Comparison of ENCODE assay signal across 8 cellular contexts in the genomic region with DNA sequence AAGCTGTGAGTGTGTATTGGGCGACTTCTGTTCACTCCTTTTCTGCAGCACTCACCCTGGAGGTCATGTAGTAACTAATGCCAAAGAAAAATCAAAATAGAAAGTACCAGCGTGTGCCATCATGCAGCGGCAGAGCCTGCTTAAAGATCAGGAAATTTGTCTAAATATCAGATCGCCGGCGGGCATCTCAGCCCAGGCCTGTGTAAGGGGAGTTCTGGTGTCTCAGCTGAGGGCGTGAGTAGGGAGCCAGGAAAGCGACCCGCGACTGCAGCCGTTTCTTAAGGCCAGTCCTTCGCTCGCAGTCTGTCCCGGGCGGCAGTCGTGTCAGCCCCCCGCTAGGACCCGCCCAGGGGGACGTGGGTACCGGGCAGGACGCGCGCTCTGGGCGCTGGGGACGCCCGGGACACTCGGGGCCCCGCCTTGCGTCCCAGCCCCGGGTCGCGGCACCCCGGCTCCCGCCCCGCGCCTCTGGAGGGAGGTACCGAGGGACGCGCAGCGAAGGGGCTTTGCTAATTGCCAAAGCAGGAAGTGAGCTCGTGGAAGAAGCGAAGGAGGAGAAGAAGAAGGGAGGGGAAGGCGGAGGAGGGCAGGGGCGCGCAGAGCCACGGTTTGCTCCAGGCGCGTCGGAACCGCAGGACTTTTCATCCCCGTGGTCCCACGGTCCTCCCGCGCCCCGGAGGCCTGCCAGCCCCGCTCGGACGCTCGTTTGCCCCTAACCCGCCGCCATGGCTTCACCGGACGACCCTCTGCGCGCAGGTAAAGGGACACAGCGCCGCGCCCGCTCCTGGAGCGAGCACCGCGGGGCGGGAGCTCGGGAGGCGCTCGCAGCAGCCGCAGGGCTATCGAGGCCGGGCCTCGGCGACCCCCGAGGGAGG. TPM values are rescaled to one million over a fixed set of nuclear protein-coding genes. Genes with fewer than 3 reads are reported as not detected.
DNase-seq lines count a peak whose midpoint lies in the region; ATAC-seq, FAIRE-seq and TF ChIP-seq lines count a peak whose summit lies in the region.

No MANE protein-coding gene starts in this region.

- FAIRE-seq in GM18507 (lab: Jason Lieb, UNC): peak; percentile 44
- FAIRE-seq in astrocyte (lab: Jason Lieb, UNC): no peak

- peak overlapping the region; percentile 79 for H2AFZ ChIP-seq in SK-N-SH (ENCODE audit: low read depth)
- H2AFZ ChIP-seq in astrocyte (ENCODE audit: low read depth, low read length): peak overlapping the region; percentile 86

- H3K4me1 ChIP-seq in SK-N-SH (ENCODE audit: control insufficient read depth in 1 of 2, insufficient read depth in 2 of 2, low read depth in 1 of 2, low read length in 1 of 2): peaks cover 0 to 6% of the 10 kb centered on the region in 2 experiments; a peak in 2 of 4 replicates
- peaks cover 7% of the 10 kb centered on the region for H3K4me1 ChIP-seq in astrocyte (ENCODE audit: insufficient read depth, low read length)
- H3K4me1 ChIP-seq in iPS-18a (ENCODE audit: control insufficient read depth, low read depth, low read length): peaks cover 13% of the 10 kb centered on the region

- peak; percentile 65 for ATAC-seq in HG03097 (IDR thresholded peaks at IDR 0.05; ENCODE audit: low FRiP score, unreplicated experiment)
- no peak for ATAC-seq in GM21619 (IDR thresholded peaks at IDR 0.05; ENCODE audit: unreplicated experiment)

- no peak for TF ChIP-seq RAD21 in SK-N-SH (IDR thresholded peaks at IDR 0.05; ENCODE audit: low read length)

- H4K20me1 ChIP-seq in SK-N-SH (ENCODE audit: insufficient read depth): no peaks in the 10 kb centered on the region
- no peaks in the 10 kb centered on the region for H4K20me1 ChIP-seq in astrocyte (ENCODE audit: insufficient read depth, low read length)

- peaks cover 27% of the 10 kb centered on the region for H3K27me3 Mint-ChIP-seq in astrocyte (ENCODE audit: low read depth, unreplicated experiment)

- peaks cover 9% of the 10 kb centered on the region for H3K4me1 Mint-ChIP-seq in astrocyte (ENCODE audit: low read depth, unreplicated experiment)

- peaks cover 4% of the 10 kb centered on the region for H3K36me3 Mint-ChIP-seq in astrocyte (ENCODE audit: low read depth, unreplicated experiment)

- peak overlapping the region; percentile 92 for H3K4me2 ChIP-seq in SK-N-SH
- H3K4me2 ChIP-seq in astrocyte (ENCODE audit: low read length): peak overlapping the region; percentile 88

- no peaks in the 10 kb centered on the region for H3K9me2 ChIP-seq in SK-N-SH

- peaks cover 3% of the 10 kb centered on the region for H3K9me3 Mint-ChIP-seq in astrocyte (ENCODE audit: unreplicated experiment)

- H3K9ac ChIP-seq in SK-N-SH (no peak overlapping the region), astrocyte (ENCODE audit: low read length) (peak overlapping the region; percentile 16), iPS-18a (ENCODE audit: low read length) (peak overlapping the region; percentile 52)

- no peaks in the 10 kb centered on the region for H3K79me2 ChIP-seq in SK-N-SH (ENCODE audit: insufficient read depth)
- no peaks in the 10 kb centered on the region for H3K79me2 ChIP-seq in astrocyte (ENCODE audit: insufficient read depth, low read length)

- 3% methylated on average over 39 of the region's 82 CpGs for whole genome bisulfite sequencing in SK-N-SH (ENCODE audit: low lambda C conversion rate)

- no peaks in the 10 kb centered on the region for H3K36me3 ChIP-seq in SK-N-SH (replicated peaks in 1 of 2; ENCODE audit: control insufficient read depth in 1 of 2, insufficient read depth in 2 of 2, low read length in 1 of 2)
- H3K36me3 ChIP-seq in astrocyte (ENCODE audit: insufficient read depth, low read length): no peaks in the 10 kb centered on the region
- H3K36me3 ChIP-seq in iPS-18a (ENCODE audit: control insufficient read depth, low read depth, low read length): no peaks in the 10 kb centered on the region

- no peak for TF ChIP-seq CTCF in SK-N-SH (IDR thresholded peaks at IDR 0.05)
- no peak for TF ChIP-seq CTCF in astrocyte (IDR thresholded peaks at IDR 0.05; ENCODE audit: insufficient read depth, low read depth, low read length)

- H3K4me3 ChIP-seq in SK-N-SH (ENCODE audit: low read depth in 2 of 2, low read length in 1 of 2) (peak overlapping the region; percentile 49 to 64), astrocyte (ENCODE audit: insufficient read depth, low read depth, low read length) (peak overlapping the region; percentile 58), iPS-18a (ENCODE audit: low read length) (peak overlapping the region; percentile 79)

- CTCF ChIA-PET in SK-N-SH (lab: Yijun Ruan, JAX): interaction anchor here (1.5 to 2.8 kb wide), 2 partner anchors 14 to 17 kb away, joined by 3 to 8 read pairs; no protein-coding TSS in a partner anchor

- H3K9me3 ChIP-seq in SK-N-SH: no peaks in the 10 kb centered on the region
- H3K9me3 ChIP-seq in astrocyte (ENCODE audit: insufficient read depth, low read depth, low read length): no peaks in the 10 kb centered on the region
- H3K9me3 ChIP-seq in iPS-18a (ENCODE audit: control insufficient read depth, low read depth, low read length): no peaks in the 10 kb centered on the region

- H3K27ac Mint-ChIP-seq in astrocyte (ENCODE audit: unreplicated experiment): peak overlapping the region; percentile 16

- H3K4me3 Mint-ChIP-seq in astrocyte (ENCODE audit: unreplicated experiment): peak overlapping the region; percentile 88

- DNase-seq in 8988T (peak; percentile 68), GM18507 (ENCODE audit: extremely low spot score, insufficient read length, low read depth) (peak; percentile 29), SK-N-SH (peak; percentile 78), astrocyte (ENCODE audit: low read depth) (peak; percentile 8)
- peak; percentile 66 for DNase-seq in stimulated activated CD4-positive, alpha-beta T cell treated with anti-CD3 and anti-CD28 coated beads, Interleukin-15, amount 100 ng/mL, for 24 hours

- POLR2A ChIA-PET in SK-N-SH (lab: Yijun Ruan, JAX): no interaction called here

- H3K27me3 ChIP-seq in SK-N-SH (ENCODE audit: insufficient read depth) (peaks cover 18% of the 10 kb centered on the region; the same call in 1 of the 2 replicates), astrocyte (ENCODE audit: insufficient read depth, low read length) (peaks cover 16% of the 10 kb centered on the region), iPS-18a (ENCODE audit: control insufficient read depth, insufficient read depth, low read length) (peaks cover 33% of the 10 kb centered on the region)

- no peak for TF ChIP-seq EP300 in SK-N-SH (IDR thresholded peaks at IDR 0.05; ENCODE audit: borderline replicate concordance in 1 of 2, low read depth in 1 of 2, low read length in 1 of 2)

- no peaks in the 10 kb centered on the region for H3F3A ChIP-seq in SK-N-SH (replicated peaks; ENCODE audit: insufficient read depth)

- H3K27ac ChIP-seq in SK-N-SH (ENCODE audit: low read depth in 2 of 2, low read length in 1 of 2) (no peak overlapping the region), astrocyte (ENCODE audit: low read depth, low read length) (no peak overlapping the region), iPS-18a (ENCODE audit: low read length) (no peak overlapping the region)

TF ChIP-seq in SK-N-SH, 30 proteins besides CTCF, POLR2A, EP300 and RAD21 (continues in another document):
- TF ChIP-seq CHD2 (IDR thresholded peaks at IDR 0.05; ENCODE audit: low read length, partially characterized antibody) (no peak), GATA2 (CRISPR knock-in tag; IDR thresholded peaks at IDR 0.05) (no peak), RFX5 (IDR thresholded peaks at IDR 0.05; ENCODE audit: low read length) (no peak), TEAD4 (IDR thresholded peaks at IDR 0.05; ENCODE audit: borderline replicate concordance, insufficient read depth) (no peak), RXRA (IDR thresholded peaks at IDR 0.05; ENCODE audit: borderline replicate concordance, low read depth) (no peak), NFIC (IDR thresholded peaks at IDR 0.05; ENCODE audit: borderline replicate concordance) (no peak), YY1 (IDR thresholded peaks at IDR 0.05; ENCODE audit: low read depth) (no peak)
- TF ChIP-seq, protein P1, sequence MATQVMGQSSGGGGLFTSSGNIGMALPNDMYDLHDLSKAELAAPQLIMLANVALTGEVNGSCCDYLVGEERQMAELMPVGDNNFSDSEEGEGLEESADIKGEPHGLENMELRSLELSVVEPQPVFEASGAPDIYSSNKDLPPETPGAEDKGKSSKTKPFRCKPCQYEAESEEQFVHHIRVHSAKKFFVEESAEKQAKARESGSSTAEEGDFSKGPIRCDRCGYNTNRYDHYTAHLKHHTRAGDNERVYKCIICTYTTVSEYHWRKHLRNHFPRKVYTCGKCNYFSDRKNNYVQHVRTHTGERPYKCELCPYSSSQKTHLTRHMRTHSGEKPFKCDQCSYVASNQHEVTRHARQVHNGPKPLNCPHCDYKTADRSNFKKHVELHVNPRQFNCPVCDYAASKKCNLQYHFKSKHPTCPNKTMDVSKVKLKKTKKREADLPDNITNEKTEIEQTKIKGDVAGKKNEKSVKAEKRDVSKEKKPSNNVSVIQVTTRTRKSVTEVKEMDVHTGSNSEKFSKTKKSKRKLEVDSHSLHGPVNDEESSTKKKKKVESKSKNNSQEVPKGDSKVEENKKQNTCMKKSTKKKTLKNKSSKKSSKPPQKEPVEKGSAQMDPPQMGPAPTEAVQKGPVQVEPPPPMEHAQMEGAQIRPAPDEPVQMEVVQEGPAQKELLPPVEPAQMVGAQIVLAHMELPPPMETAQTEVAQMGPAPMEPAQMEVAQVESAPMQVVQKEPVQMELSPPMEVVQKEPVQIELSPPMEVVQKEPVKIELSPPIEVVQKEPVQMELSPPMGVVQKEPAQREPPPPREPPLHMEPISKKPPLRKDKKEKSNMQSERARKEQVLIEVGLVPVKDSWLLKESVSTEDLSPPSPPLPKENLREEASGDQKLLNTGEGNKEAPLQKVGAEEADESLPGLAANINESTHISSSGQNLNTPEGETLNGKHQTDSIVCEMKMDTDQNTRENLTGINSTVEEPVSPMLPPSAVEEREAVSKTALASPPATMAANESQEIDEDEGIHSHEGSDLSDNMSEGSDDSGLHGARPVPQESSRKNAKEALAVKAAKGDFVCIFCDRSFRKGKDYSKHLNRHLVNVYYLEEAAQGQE (IDR thresholded peaks at IDR 0.05; ENCODE audit: low read depth, low read length): no peak
- TF ChIP-seq, protein P2, sequence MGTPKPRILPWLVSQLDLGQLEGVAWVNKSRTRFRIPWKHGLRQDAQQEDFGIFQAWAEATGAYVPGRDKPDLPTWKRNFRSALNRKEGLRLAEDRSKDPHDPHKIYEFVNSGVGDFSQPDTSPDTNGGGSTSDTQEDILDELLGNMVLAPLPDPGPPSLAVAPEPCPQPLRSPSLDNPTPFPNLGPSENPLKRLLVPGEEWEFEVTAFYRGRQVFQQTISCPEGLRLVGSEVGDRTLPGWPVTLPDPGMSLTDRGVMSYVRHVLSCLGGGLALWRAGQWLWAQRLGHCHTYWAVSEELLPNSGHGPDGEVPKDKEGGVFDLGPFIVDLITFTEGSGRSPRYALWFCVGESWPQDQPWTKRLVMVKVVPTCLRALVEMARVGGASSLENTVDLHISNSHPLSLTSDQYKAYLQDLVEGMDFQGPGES (IDR thresholded peaks at IDR 0.05; ENCODE audit: low read depth, low read length): no peak

RNA-seq across cellular contexts. Expression of a gene that starts 1.1 kb away (rescaled TPM):
- polyA plus RNA-seq in SK-N-SH (2012; rRNA removed): not detected in 2 replicates
- 0.01 TPM in 1 of 2 replicates, not detected in the other for polyA plus RNA-seq in SK-N-SH (2012; cell fraction: cytosol; rRNA removed)
- polyA plus RNA-seq in SK-N-SH (2012; cell fraction: nucleus; rRNA removed): 0.04 TPM in 1 of 2 replicates, not detected in the other
- 0.98 and 2.2 TPM in 2 replicates for total RNA-seq in astrocyte

Comparison
In these comparisons a context has a peak if more than half of its experiments do, and no peak if none do; other contexts are left out.
1. DNase-seq: peak in every context shown above with its lines; median percentile 78 in SK-N-SH; 68 in 8988T; 66 in stimulated activated CD4-positive, alpha-beta T cell treated with anti-CD3 and anti-CD28 coated beads, Interleukin-15, amount 100 ng/mL, for 24 hours; 29 in GM18507; 8 in astrocyte.